8 cellular contexts compared by ENCODE assay signal in the genomic region with DNA sequence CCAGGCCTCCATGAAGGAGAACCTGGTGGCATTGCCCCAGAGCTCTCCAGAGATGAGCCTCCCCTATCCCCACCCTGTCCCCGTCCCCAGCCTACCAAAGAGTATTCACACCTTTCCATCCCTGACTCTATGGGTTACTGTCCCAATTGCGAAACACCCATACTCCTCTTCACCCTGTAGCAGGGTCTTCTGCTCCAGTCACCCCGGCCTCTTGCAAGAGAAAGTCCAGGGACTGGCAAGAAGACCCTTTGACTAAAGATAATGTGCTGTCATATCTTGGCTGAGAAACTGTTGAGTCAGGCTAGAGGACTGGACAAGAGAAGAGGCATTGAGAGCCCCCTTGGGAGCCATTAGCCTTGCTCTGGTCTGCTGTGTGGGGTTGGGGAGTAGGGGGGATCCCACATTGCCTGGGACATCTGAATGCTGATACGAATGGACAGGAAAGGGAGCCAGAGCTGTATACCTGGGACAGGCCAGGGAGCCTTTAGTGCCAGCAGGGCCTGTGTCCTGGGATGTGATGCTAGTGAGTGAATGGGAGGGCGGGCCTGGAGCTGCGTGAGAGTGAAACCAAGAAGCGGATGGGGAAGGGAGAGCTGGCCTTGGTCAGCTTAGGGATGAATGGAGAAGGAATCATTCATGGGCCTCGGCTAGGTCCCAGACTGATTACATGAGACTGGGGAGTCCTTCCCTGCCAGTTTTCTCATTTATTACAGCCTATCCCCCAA. TPM values are rescaled to one million over a fixed set of nuclear protein-coding genes. Genes with fewer than 3 reads are reported as not detected.
"Had no signal": no experiment of that assay in that cellular context is flagged by ENCODE, and none has a peak within 500 bp of the region (broad histone marks: within the 10 kb centered on the region; RNA-seq: fewer than 3 reads in every experiment).

No MANE protein-coding gene starts in this region.

- DNase-seq: GM23248, GOT3, H9, HCEC 1CT, IMR-90, KG1 had no signal

- FAIRE-seq: K562 had no signal

- H3K9ac ChIP-seq: GM23248 had no signal

- H3K4me3 ChIP-seq: GM23248, K562 had no signal

- H2AFZ ChIP-seq: GM23248 had no signal

- ATAC-seq: K562 had no signal

- H3K27ac ChIP-seq: GM23248, HL-60 had no signal

RNA-seq across cellular contexts. Expression of a gene that starts 27.1 kb away (rescaled TPM):
- total RNA-seq: GM23248, IMR-90, K562 had no signal
- polyA plus RNA-seq: GM23248, IMR-90, K562 had no signal
